15 cellular contexts compared by ENCODE assay signal in the genomic region with DNA sequence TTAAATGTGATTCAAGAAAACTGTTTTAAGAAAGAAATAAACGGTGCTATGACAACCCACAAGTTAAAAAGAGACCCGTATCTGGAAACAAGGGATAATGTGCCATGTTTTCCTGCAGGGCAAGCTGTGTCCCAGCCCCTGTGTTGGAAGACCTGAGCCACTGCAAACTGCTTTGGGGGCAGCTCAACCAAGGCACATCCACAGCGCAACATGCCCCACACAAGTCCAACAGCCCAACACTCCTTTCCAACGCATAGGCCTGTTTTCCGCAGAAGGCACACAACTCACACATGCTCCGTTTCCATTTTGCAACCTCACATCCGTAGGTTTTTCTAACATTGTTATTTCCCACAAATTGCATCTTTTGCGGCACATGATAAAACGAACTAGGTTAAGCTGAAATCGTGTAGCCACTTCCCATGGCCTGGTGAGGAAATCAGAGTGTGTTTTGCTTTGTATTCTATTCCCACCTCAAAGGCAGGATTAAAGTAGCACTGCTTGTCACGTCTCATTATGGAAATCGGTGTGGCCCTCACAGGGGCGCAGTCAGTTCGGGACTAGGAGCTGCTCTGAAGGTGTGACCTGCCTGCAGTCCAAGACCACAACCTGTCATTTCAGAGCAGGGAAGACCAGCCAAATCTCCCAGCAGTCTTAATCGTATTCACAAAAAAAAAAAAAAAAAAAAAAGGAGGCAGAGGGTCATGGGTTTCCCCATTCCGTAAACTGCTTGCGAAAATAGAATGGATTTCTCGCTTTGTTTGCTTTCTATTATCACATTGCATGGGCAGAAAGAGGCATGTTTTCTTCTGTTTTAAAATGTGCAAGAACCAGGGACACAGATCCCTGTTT. TPM values are rescaled to one million over a fixed set of nuclear protein-coding genes. Genes with fewer than 3 reads are reported as not detected.
DNase-seq lines count a peak whose midpoint lies in the region; ATAC-seq and TF ChIP-seq lines count a peak whose summit lies in the region.
"Had no signal": no experiment of that assay in that cellular context is flagged by ENCODE, and none has a peak within 500 bp of the region (broad histone marks: within the 10 kb centered on the region; RNA-seq: fewer than 3 reads in every experiment).

No MANE protein-coding gene starts in this region.

- H3K27me3 Mint-ChIP-seq in type B pancreatic cell = no peaks in the 10 kb centered on the region
- H3K27me3 Mint-ChIP-seq in naive thymus-derived CD8-positive, alpha-beta T cell = peaks cover 5 to 14% (median 7%) of the 10 kb centered on the region in 5 donors

- ATAC-seq in HG03175 (IDR thresholded peaks at IDR 0.05; ENCODE audit: unreplicated experiment) (no peak), HG03520 (IDR thresholded peaks at IDR 0.05; ENCODE audit: unreplicated experiment) (no peak), GM21723 (IDR thresholded peaks at IDR 0.05; ENCODE audit: unreplicated experiment) (no peak)
- ATAC-seq in naive thymus-derived CD8-positive, alpha-beta T cell = no peak
- ATAC-seq: mucosa of descending colon had no signal

- peak overlapping the region; percentile 5 for H3K27ac Mint-ChIP-seq in type B pancreatic cell
- H3K27ac Mint-ChIP-seq in naive thymus-derived CD8-positive, alpha-beta T cell = no peak overlapping the region

- H3K9me3 Mint-ChIP-seq in type B pancreatic cell = peaks cover 4% of the 10 kb centered on the region
- no peaks in the 10 kb centered on the region for H3K9me3 Mint-ChIP-seq in naive thymus-derived CD8-positive, alpha-beta T cell

- no peak for TF ChIP-seq CTCF in fibroblast of villous mesenchyme (IDR thresholded peaks at IDR 0.05; ENCODE audit: insufficient read depth, low read depth, low read length)
- no peak for TF ChIP-seq CTCF in type B pancreatic cell (conservative IDR thresholded peaks at IDR 0.05)

- H3K4me3 Mint-ChIP-seq in type B pancreatic cell = peak overlapping the region; percentile 37
- H3K4me3 Mint-ChIP-seq in naive thymus-derived CD8-positive, alpha-beta T cell = no peak overlapping the region

- H3K4me1 Mint-ChIP-seq in type B pancreatic cell (ENCODE audit: unreplicated experiment) = peaks cover 31% of the 10 kb centered on the region
- peaks cover 0 to 4% (median 0%) of the 10 kb centered on the region in 4 donors for H3K4me1 Mint-ChIP-seq in naive thymus-derived CD8-positive, alpha-beta T cell

- no peak overlapping the region for H3K4me3 ChIP-seq in fibroblast of villous mesenchyme (ENCODE audit: low read depth, low read length)
- H3K4me3 ChIP-seq: mucosa of descending colon had no signal

- H3K36me3 Mint-ChIP-seq in type B pancreatic cell = peaks cover 3% of the 10 kb centered on the region
- peaks cover 0 to 4% (median 0%) of the 10 kb centered on the region in 3 donors for H3K36me3 Mint-ChIP-seq in naive thymus-derived CD8-positive, alpha-beta T cell

- POLR2A ChIA-PET in naive thymus-derived CD8-positive, alpha-beta T cell (lab: Charles Lee) = no interaction called here

- peak; percentile 32 for DNase-seq in HuH-7.5 (ENCODE audit: low spot score)
- peak; percentile 33 for DNase-seq in SKM-1 treated with dmso at 0.1 percent for 144 hours (lab: John Stamatoyannopoulos, UW; ENCODE audit: unreplicated experiment)
- DNase-seq in fibroblast of villous mesenchyme (ENCODE audit: low read depth) = peak; percentile 36
- DNase-seq in type B pancreatic cell (ENCODE audit: extremely low spot score, unreplicated experiment) = no peak
- DNase-seq in naive thymus-derived CD8-positive, alpha-beta T cell = no peak
- DNase-seq: amygdala; BE2C; DMS153; mucosa of descending colon; NCI-H1694; stimulated activated naive CD4-positive, alpha-beta T cell; SW 1271 had no signal

RNA-seq across cellular contexts. Expression of a gene that starts 50.6 kb away (rescaled TPM):
- total RNA-seq in fibroblast of villous mesenchyme = 50.6 and 53.1 TPM in 2 replicates
- 34.1 and 71.2 TPM in 2 replicates for total RNA-seq in type B pancreatic cell (ENCODE audit: low replicate concordance)
- 10 to 100 TPM; 25.7 to 27.2 TPM for total RNA-seq in naive thymus-derived CD8-positive, alpha-beta T cell
- polyA plus RNA-seq in naive thymus-derived CD8-positive, alpha-beta T cell = 1 to 10 TPM in 2 of 3 donors, under 1 TPM in 1; 0.80 to 5.8 (median 1.8) TPM

Comparison
In these comparisons a context has a peak if more than half of its experiments do, and no peak if none do; other contexts are left out.
1. DNase-seq: peak in HuH-7.5 (single experiment), SKM-1 treated with dmso at 0.1 percent for 144 hours (single experiment) and fibroblast of villous mesenchyme (single experiment); none in type B pancreatic cell (single experiment) and naive thymus-derived CD8-positive, alpha-beta T cell (0 of 10).